8 cellular contexts compared by ENCODE assay signal in the genomic region with DNA sequence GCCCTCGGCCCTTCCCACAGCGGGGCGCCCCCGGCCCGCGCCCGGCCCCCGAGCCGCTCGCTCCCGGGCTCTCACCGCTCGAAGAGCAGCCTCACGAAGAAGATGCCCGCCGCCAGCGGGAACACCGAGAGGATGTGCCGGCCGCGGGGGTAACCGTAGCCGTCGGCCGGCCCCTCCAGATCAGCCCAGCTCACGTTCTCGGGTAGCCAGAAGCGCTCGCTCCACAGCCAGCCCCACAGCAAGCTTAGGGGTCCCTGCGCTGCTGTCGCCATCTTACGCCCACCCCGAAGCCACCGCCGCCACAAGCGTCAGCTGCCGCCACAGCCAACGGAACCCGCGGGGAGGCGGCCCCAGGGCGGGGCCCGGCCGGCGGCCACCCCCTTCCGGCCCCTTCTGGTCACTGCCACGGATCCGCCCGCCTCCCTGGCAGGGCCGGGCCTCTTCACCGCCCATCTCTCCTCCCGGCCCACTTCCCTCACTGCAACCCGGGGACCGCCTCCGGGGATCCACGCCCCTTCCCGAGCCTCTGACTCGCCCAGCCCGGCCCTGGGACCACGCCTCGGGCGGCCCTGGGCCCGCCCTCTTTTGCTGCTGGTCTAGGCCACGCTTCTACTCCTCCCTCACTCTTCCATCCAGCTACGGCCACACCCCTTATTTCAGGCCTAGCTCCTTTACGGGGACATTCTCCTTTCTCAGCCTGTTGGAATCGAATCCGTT. TPM values are rescaled to one million over a fixed set of nuclear protein-coding genes. Genes with fewer than 3 reads are reported as not detected.
DNase-seq lines count a peak whose midpoint lies in the region; ATAC-seq, FAIRE-seq and TF ChIP-seq lines count a peak whose summit lies in the region.

Gene CERS5 (minus strand): TSS at position 344 of the 717 bp plus-strand sequence. CDS start 72 bp downstream, at position 272.

- H3K27me3 ChIP-seq in H1 (replicated peaks in 1 of 4; ENCODE audit: control insufficient read depth in 3 of 4, extremely low read depth in 1 of 4, insufficient read depth in 3 of 4, low read length in 3 of 4) (no peaks in the 10 kb centered on the region), mesenchymal stem cell (ENCODE audit: control insufficient read depth in 1 of 2, insufficient read depth in 1 of 2, low read length in 2 of 2) (no peaks in the 10 kb centered on the region)

- H3K4me3 ChIP-seq in H1 (ENCODE audit: extremely low read depth in 1 of 4, insufficient read depth in 2 of 4, low read depth in 3 of 4, low read length in 4 of 4) = peak within 1 kb of the TSS; percentile 51 to 91 (median 82)
- H3K4me3 ChIP-seq in mesenchymal stem cell (ENCODE audit: insufficient read depth in 1 of 2, low read depth in 1 of 2, low read length in 2 of 2) = peak within 1 kb of the TSS; percentile 87 to 92

- peak; percentile 62 to 88 for TF ChIP-seq POLR2A in H1 (IDR thresholded peaks at IDR 0.05; ENCODE audit: control extremely low read depth in 1 of 2, low read depth in 2 of 2, low read length in 2 of 2)

- no peak for TF ChIP-seq RAD21 in H1 (IDR thresholded peaks at IDR 0.05 in 1 of 2, conservative IDR thresholded peaks at IDR 0.05 in 1 of 2; ENCODE audit: low read depth in 2 of 2, low read length in 2 of 2)

- H2AK5ac ChIP-seq in H1 (ENCODE audit: low read depth, low read length) (no peak within 1 kb of the TSS), mesenchymal stem cell (ENCODE audit: low read length, severe bottlenecking) (no peak within 1 kb of the TSS)

- TF ChIP-seq EP300 in H1 (IDR thresholded peaks at IDR 0.05; ENCODE audit: borderline replicate concordance in 1 of 2, low read depth in 2 of 2, low read length in 2 of 2) = no peak

- H3K4ac ChIP-seq in H1 (replicated peaks; ENCODE audit: insufficient read length, low read depth, low read length) (no peak within 1 kb of the TSS), mesenchymal stem cell (ENCODE audit: low read depth in 1 of 2, low read length in 2 of 2) (peak within 1 kb of the TSS; percentile 54 to 94)

- H3K27ac ChIP-seq in H1 (ENCODE audit: low read depth, low read length) = peak within 1 kb of the TSS; percentile 74
- H3K27ac ChIP-seq in mesenchymal stem cell (ENCODE audit: low read length, poor library complexity, severe bottlenecking) = peak within 1 kb of the TSS; percentile 95

- H2BK5ac ChIP-seq in H1 (ENCODE audit: low read depth, low read length) (peak within 1 kb of the TSS; percentile 86), mesenchymal stem cell (ENCODE audit: low read depth, low read length, poor library complexity, severe bottlenecking) (peak within 1 kb of the TSS; percentile 81)

- H3K36me3 ChIP-seq in H1 (ENCODE audit: control insufficient read depth in 2 of 4, insufficient read depth in 4 of 4, low read length in 3 of 4) = no peaks in the 10 kb centered on the region; a peak in 1 of 8 replicates
- no peaks in the 10 kb centered on the region for H3K36me3 ChIP-seq in mesenchymal stem cell (ENCODE audit: control insufficient read depth in 1 of 2, insufficient read depth in 2 of 2, low read depth in 1 of 2, low read length in 2 of 2)

- POLR2A ChIA-PET in H1 (lab: Charles Lee; ENCODE audit: partially characterized antibody) = interaction anchor here (0.6 to 3.3 kb wide), 35 partner anchors 9 to 660 kb away, joined by 3 to 33 read pairs (median 4); partner anchors contain the start of genes COX14, GPD1, LIMA1 and SMARCD1

- H3K79me1 ChIP-seq in H1 (ENCODE audit: low read depth, low read length) (no peaks in the 10 kb centered on the region), mesenchymal stem cell (replicated peaks; ENCODE audit: low read length, poor library complexity, severe bottlenecking) (peaks cover 1% of the 10 kb centered on the region)

- no peak within 1 kb of the TSS for H2BK120ac ChIP-seq in H1 (replicated peaks; ENCODE audit: low read depth, low read length)
- H2BK120ac ChIP-seq in mesenchymal stem cell (ENCODE audit: low read depth, low read length) = peak within 1 kb of the TSS; percentile 85

- H2BK12ac ChIP-seq in H1 (ENCODE audit: low read depth, low read length) = peak within 1 kb of the TSS; percentile 71; the same call in 1 of the 2 replicates
- H2BK12ac ChIP-seq in mesenchymal stem cell (ENCODE audit: low read length in 2 of 2) = peak within 1 kb of the TSS; percentile 28 to 42

- peak within 1 kb of the TSS; percentile 97 for H4K8ac ChIP-seq in H1 (ENCODE audit: extremely low read depth, insufficient read depth, low read length)
- peak within 1 kb of the TSS; percentile 94 for H4K8ac ChIP-seq in mesenchymal stem cell (ENCODE audit: low read length)

- peaks cover 5% of the 10 kb centered on the region for H3K23me2 ChIP-seq in H1 (ENCODE audit: low read depth, low read length)

- H2AFZ ChIP-seq in H1 (ENCODE audit: low read length) = peak within 1 kb of the TSS; percentile 3; the same call in 1 of the 2 replicates
- peak within 1 kb of the TSS; percentile 94 for H2AFZ ChIP-seq in mesenchymal stem cell (ENCODE audit: low read depth, low read length)

- H3K23ac ChIP-seq in H1 (ENCODE audit: insufficient read length) = no peak within 1 kb of the TSS
- H3K23ac ChIP-seq in mesenchymal stem cell (ENCODE audit: low read length in 2 of 2) = peak within 1 kb of the TSS in 1 of 2 experiments; percentile 83

- no peaks in the 10 kb centered on the region for H3K9me3 ChIP-seq in H1 (ENCODE audit: insufficient read depth in 2 of 2, low read depth in 1 of 2, low read length in 1 of 2)
- H3K9me3 ChIP-seq in mesenchymal stem cell (ENCODE audit: control insufficient read depth, low read length) = peaks cover 9% of the 10 kb centered on the region

- H3K4me1 ChIP-seq in H1 (replicated peaks in 1 of 4; ENCODE audit: control insufficient read depth in 3 of 4, insufficient read depth in 4 of 4, low read length in 3 of 4) (peaks cover 0 to 2% (median 0%) of the 10 kb centered on the region in 4 experiments; a peak in 2 of 7 replicates), mesenchymal stem cell (ENCODE audit: control insufficient read depth, insufficient read depth, low read depth, low read length) (peaks cover 1% of the 10 kb centered on the region)

- no peak; a peak in 1 of 4 replicates for TF ChIP-seq CTCF in H1 (IDR thresholded peaks at IDR 0.05; ENCODE audit: control extremely low read depth in 1 of 3, insufficient read depth in 1 of 3, low read depth in 1 of 3, low read length in 3 of 3)

- H4K91ac ChIP-seq in H1 (replicated peaks; ENCODE audit: insufficient read length, low read length) (peak within 1 kb of the TSS; percentile 14), mesenchymal stem cell (ENCODE audit: low read length) (peak within 1 kb of the TSS; percentile 43)

- H3K9ac ChIP-seq in H1 (replicated peaks in 1 of 4; ENCODE audit: extremely low read depth in 1 of 4, low read depth in 3 of 4, low read length in 3 of 4) (peak within 1 kb of the TSS; percentile 77 to 88 (median 81)), mesenchymal stem cell (ENCODE audit: low read length) (peak within 1 kb of the TSS; percentile 92)

- H4K20me1 ChIP-seq in H1 (replicated peaks in 1 of 2; ENCODE audit: control insufficient read depth in 1 of 2, insufficient read depth in 2 of 2, low read length in 2 of 2) = peaks cover 0 to 2% of the 10 kb centered on the region in 2 experiments

- peak within 1 kb of the TSS; percentile 88 to 93 for H3K4me2 ChIP-seq in H1 (ENCODE audit: insufficient read depth in 1 of 2, low read depth in 2 of 2, low read length in 2 of 2)
- peak within 1 kb of the TSS; percentile 85 for H3K4me2 ChIP-seq in mesenchymal stem cell (ENCODE audit: low read length, poor library complexity, severe bottlenecking)

- H3K14ac ChIP-seq in H1 (ENCODE audit: insufficient read length) (no peak within 1 kb of the TSS), mesenchymal stem cell (ENCODE audit: low read length in 2 of 2) (peak within 1 kb of the TSS in 1 of 2 experiments; percentile 77)

- H2BK15ac ChIP-seq in H1 (ENCODE audit: low read length) (0 out of 2 replicates have a peak within 1 kb of the TSS, but pooled peaks have one; percentile 46), mesenchymal stem cell (ENCODE audit: low read depth, poor library complexity, severe bottlenecking) (peak within 1 kb of the TSS; percentile 97)

- ATAC-seq in GM21367 (IDR thresholded peaks at IDR 0.05; ENCODE audit: unreplicated experiment) = peak; percentile 97

- peak within 1 kb of the TSS; percentile 75 for H3K56ac ChIP-seq in H1 (replicated peaks; ENCODE audit: insufficient read length, low read depth, low read length)

- peak within 1 kb of the TSS; percentile 37 for H4K5ac ChIP-seq in H1 (ENCODE audit: insufficient read length, low read depth, low read length)

- 1% methylated on average over 52 of the region's 68 CpGs; no CpG with 5 or more reads in 1 of the 2 experiments for WGBS in H1 (ENCODE audit: extremely low coverage in 1 of 2, insufficient coverage in 1 of 2, insufficient read length in 1 of 2, insufficient replicate concordance in 2 of 2, low coverage in 1 of 2, low lambda C conversion rate in 2 of 2, missing lambda C conversion rate in 1 of 2), 2 experiments
- under 1% methylated on average over 68 of the region's 68 CpGs for WGBS in mesenchymal stem cell

- H2BK20ac ChIP-seq in H1 (ENCODE audit: low read length) = no peak within 1 kb of the TSS

- FAIRE-seq in HTR-8/SVneo (lab: Jason Lieb, UNC) (peak; percentile 67), H1 (lab: Jason Lieb, UNC) (no peak)

- CTCF ChIA-PET in H1 (lab: Charles Lee; ENCODE audit: partially characterized antibody) = interaction anchor here (0.6 to 6.0 kb wide), 17 partner anchors 9 to 147 kb away, joined by 3 to 28 read pairs (median 4); partner anchors contain the start of genes GPD1 and SMARCD1

- H3K18ac ChIP-seq in H1 (ENCODE audit: extremely low read depth, low read length) (peak within 1 kb of the TSS; percentile 83), mesenchymal stem cell (ENCODE audit: low read depth in 1 of 2, low read length in 2 of 2) (peak within 1 kb of the TSS; percentile 67 to 96)

- DNase-seq in COLO829 (ENCODE audit: low spot score) = peak; percentile 97
- peak; percentile 95 for DNase-seq in HTR-8/SVneo (ENCODE audit: insufficient read length, low spot score)
- peak; percentile 98 for DNase-seq in NOMO-1 treated with dmso at 0.1 percent for 144 hours (lab: John Stamatoyannopoulos, UW; ENCODE audit: unreplicated experiment)
- peak; percentile 89 to 98 (median 91) for DNase-seq in activated CD8-positive, alpha-beta memory T cell treated with anti-CD3 and anti-CD28 coated beads for 48 hours (ENCODE audit: low read depth in 2 of 3, low spot score in 2 of 3)
- peak; percentile 97 for DNase-seq in H1 (ENCODE audit: low read depth in 1 of 2, low spot score in 2 of 2)
- peak; percentile 99 for DNase-seq in mesenchymal stem cell
- peak; percentile 92 for DNase-seq in stimulated activated CD8-positive, alpha-beta memory T cell treated with anti-CD3 and anti-CD28 coated beads, Interleukin-12 subunit alpha, Interleukin-12 subunit beta, amount 100 ng/mL, for 4 hours (ENCODE audit: low read depth)

- peaks cover 10 to 44% of the 10 kb centered on the region in 2 experiments for H3K79me2 ChIP-seq in H1 (ENCODE audit: control insufficient read depth in 1 of 2, insufficient read depth in 2 of 2, low read length in 2 of 2)

RNA-seq across cellular contexts. Expression of gene CERS5, which starts in this region (rescaled TPM):
- total RNA-seq in H1 (2021; fragmentation: NEBNext Ultra II Directional; extraction: Animal tissue kit (Norgen Biotek cat#: 25700)) = 58.5 and 69.2 TPM in 2 replicates
- 75.8 and 119 TPM in 2 replicates for polyA plus RNA-seq in H1 (2011; rRNA removed)
- 67.9 TPM for polyA plus RNA-seq in H1 (2011; cell fraction: cytosol; rRNA removed)
- polyA plus RNA-seq in H1 (2011; cell fraction: nucleus; rRNA removed) = 66.1 TPM
- 49.6 to 66.4 TPM (median 60.5 TPM) in 4 replicates for polyA plus RNA-seq in H1 (2012, experiment 1 of 2)
- 37.1 TPM for polyA plus RNA-seq in H1 (2012, experiment 2 of 2)
- polyA plus RNA-seq in H1 (2013, experiment 1 of 2) = 49.5 TPM
- polyA plus RNA-seq in H1 (2013, experiment 2 of 2) = 56.9 TPM
- 146 TPM in 2 replicates for polyA minus RNA-seq in H1 (2011; rRNA and poly(A)+ RNA removed)
- polyA minus RNA-seq in H1 (2011; cell fraction: cytosol; rRNA and poly(A)+ RNA removed) = 36.5 TPM
- 80.0 TPM for polyA minus RNA-seq in H1 (2011; cell fraction: nucleus; rRNA and poly(A)+ RNA removed)
- polyA plus RNA-seq in mesenchymal stem cell (2013, experiment 1 of 2) = 41.5 TPM
- polyA plus RNA-seq in mesenchymal stem cell (2013, experiment 2 of 2) = 44.3 TPM

Comparison
In these comparisons a context has a peak if more than half of its experiments do, and no peak if none do; other contexts are left out.
1. Peak in every context shown above with its lines: DNase-seq, ATAC-seq, H3K4me3 ChIP-seq and H3K27ac ChIP-seq.